In genomic region chr9:110880123-110880522, GRCh38 we compare ENCODE assay signal across 17 cellular contexts.
A peak's percentile ranks its signal among the peaks of the same experiment; 100 is the strongest.
DNase-seq lines count a peak whose midpoint lies in the region; ATAC-seq and TF ChIP-seq lines count a peak whose summit lies in the region.
"Had no signal": no experiment of that assay in that cellular context is flagged by ENCODE, and none has a peak within 500 bp of the region (broad histone marks: within the 10 kb centered on the region; RNA-seq: fewer than 3 reads in every experiment).

No MANE protein-coding gene starts in this region.

- H3K36me3 Mint-ChIP-seq in WTC11 = peaks cover 6% of the 10 kb centered on the region
- H3K36me3 Mint-ChIP-seq: activated CD4-positive, alpha-beta memory T cell treated with anti-CD3 and anti-CD28 coated beads for 36 hours had no signal

- no peak overlapping the region for H3K4me3 Mint-ChIP-seq in WTC11
- H3K4me3 Mint-ChIP-seq: activated CD4-positive, alpha-beta memory T cell treated with anti-CD3 and anti-CD28 coated beads for 36 hours had no signal

- TF ChIP-seq CTCF in WTC11 (IDR thresholded peaks at IDR 0.05) = no peak

- ATAC-seq in Right ventricle myocardium superior (ENCODE audit: poor library complexity) (peak; percentile 25), WTC11 (no peak; the same call in 1 of the 2 replicates), left ventricle myocardium superior (peak; percentile 67), GM18867 (IDR thresholded peaks at IDR 0.05; ENCODE audit: unreplicated experiment) (no peak)
- ATAC-seq: left lobe of liver had no signal

- no peak for DNase-seq in Right ventricle myocardium superior
- no peak for DNase-seq in cardiac septum (ENCODE audit: low spot score)
- DNase-seq in WTC11 (ENCODE audit: low spot score) = no peak
- no peak for DNase-seq in left ventricle myocardium superior
- DNase-seq in GDM1 (lab: John Stamatoyannopoulos, UW) = no peak
- no peak for DNase-seq in germinal center (ENCODE audit: low spot score)
- DNase-seq in hypothalamus (lab: John Stamatoyannopoulos, UW) = no peak
- DNase-seq: activated CD4-positive, alpha-beta memory T cell treated with anti-CD3 and anti-CD28 coated beads for 36 hours; activated naive CD4-positive, alpha-beta T cell treated with Interleukin-2 at 50 U/mL for 16 hours; colonic mucosa; Kasumi-1; nucleus accumbens; PC-9; stimulated activated CD8-positive, alpha-beta memory T cell treated with anti-CD3 and anti-CD28 coated beads, Interleukin-4, amount 100 ng/mL, for 48 hours; T-helper 9 cell had no signal

- no peaks in the 10 kb centered on the region for H3K27me3 Mint-ChIP-seq in WTC11 (ENCODE audit: low read depth)
- H3K27me3 Mint-ChIP-seq: activated CD4-positive, alpha-beta memory T cell treated with anti-CD3 and anti-CD28 coated beads for 36 hours had no signal

- peaks cover 53% of the 10 kb centered on the region for H3K4me1 Mint-ChIP-seq in WTC11

- POLR2A ChIA-PET in WTC11 (lab: Charles Lee) = no interaction called here

- intact Hi-C loops in Right ventricle myocardium superior (cut with DNase I) = no loop called here
- intact Hi-C loops in cardiac septum (cut with DNase I) = no loop called here
- intact Hi-C loops in left ventricle myocardium superior (cut with micrococcal nuclease) = no loop called here

- H3K27ac Mint-ChIP-seq in WTC11 = peak overlapping the region; percentile 61
- H3K27ac Mint-ChIP-seq: activated CD4-positive, alpha-beta memory T cell treated with anti-CD3 and anti-CD28 coated beads for 36 hours had no signal

- H3K9me3 Mint-ChIP-seq in WTC11 = peaks cover 6% of the 10 kb centered on the region
- H3K9me3 Mint-ChIP-seq: activated CD4-positive, alpha-beta memory T cell treated with anti-CD3 and anti-CD28 coated beads for 36 hours had no signal

- CTCF ChIA-PET in WTC11 (lab: Charles Lee) = no interaction called here

TF ChIP-seq in WTC11, 78 proteins besides CTCF, POLR2A, EP300 and RAD21:
- TF ChIP-seq HMGXB4 (CRISPR knock-in tag; IDR thresholded peaks at IDR 0.05) = no peak

Comparison
In these comparisons a context has a peak if more than half of its experiments do, and no peak if none do; other contexts are left out.
1. ATAC-seq: peak in Right ventricle myocardium superior (single experiment) and left ventricle myocardium superior (single experiment); none in WTC11 (single experiment) and GM18867 (single experiment).